ENCODE assay signal across 7 cellular contexts in the genomic region with DNA sequence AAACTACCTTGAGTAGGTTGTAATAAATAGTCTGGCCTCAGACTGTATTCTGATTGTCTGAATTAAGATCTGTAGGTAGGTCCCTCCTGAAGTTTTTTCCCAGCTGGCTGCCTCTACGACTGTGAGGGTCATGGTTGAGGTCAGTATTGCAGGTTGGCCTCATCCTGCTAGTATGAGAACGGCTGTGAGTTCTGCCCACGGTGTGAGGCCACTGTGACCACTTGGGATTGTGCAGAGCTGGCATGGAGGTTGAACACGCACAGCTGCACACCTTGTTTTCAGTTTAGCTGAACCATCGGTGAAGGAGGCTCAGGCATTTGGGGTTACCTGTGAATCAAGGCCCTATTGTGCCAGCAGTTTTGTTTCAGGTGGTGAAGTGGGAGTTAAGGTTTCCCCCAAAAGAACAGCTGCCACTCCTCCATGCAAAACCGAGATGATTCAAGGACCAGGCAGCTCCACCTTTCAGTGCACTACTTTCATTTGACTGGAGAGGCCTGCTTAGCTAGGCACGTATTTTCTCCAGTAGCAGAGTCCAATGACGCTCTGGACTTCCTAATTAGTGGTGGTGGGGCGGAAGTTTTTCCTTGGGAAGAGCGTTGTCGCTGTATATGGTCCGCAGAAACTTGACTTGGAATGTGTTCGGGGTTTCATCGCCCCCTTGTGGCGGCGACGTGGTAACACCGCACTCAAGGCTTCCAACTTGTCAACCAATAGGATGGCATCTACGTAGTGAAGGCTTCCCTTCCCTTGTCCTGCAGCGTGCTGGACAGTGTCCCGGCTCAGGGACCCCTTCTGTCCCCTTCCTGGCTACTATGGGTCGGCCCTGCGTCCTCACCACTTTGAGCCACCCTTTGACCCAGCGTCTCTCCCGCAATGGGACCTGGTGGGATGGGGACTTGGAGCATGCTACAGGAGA. TPM values are rescaled to one million over a fixed set of nuclear protein-coding genes. Genes with fewer than 3 reads are reported as not detected.
DNase-seq lines count a peak whose midpoint lies in the region; ATAC-seq and TF ChIP-seq lines count a peak whose summit lies in the region.

No MANE protein-coding gene starts in this region.

- H3K79me1 ChIP-seq in H9 (ENCODE audit: insufficient read depth, low read depth, low read length, poor library complexity, severe bottlenecking), result no peaks in the 10 kb centered on the region

- no peak overlapping the region for H3K9ac ChIP-seq in H9 (ENCODE audit: extremely low read depth, insufficient read length, low read length)

- TF ChIP-seq CTCF in GM12864 (IDR thresholded peaks at IDR 0.05; ENCODE audit: low read depth, low read length, missing control alignments) (peak; percentile 78), H9 (conservative IDR thresholded peaks at IDR 0.05) (peak; percentile 78)

- no peak overlapping the region for H2AFZ ChIP-seq in H9 (ENCODE audit: low read length)

- CTCF ChIA-PET in activated CD4-positive, alpha-beta T cell treated with anti-CD3 and anti-CD28 coated beads for 36 hours (lab: Charles Lee), result interaction anchor here (0.6 to 2.7 kb wide), 18 partner anchors 8 to 159 kb away, joined by 3 to 15 read pairs (median 6); partner anchors contain the start of genes BRCC3, FUNDC2 and VBP1

- no peak overlapping the region for H3K18ac ChIP-seq in H9 (ENCODE audit: insufficient read length, low read depth, low read length)

- no peak overlapping the region for H4K5ac ChIP-seq in H9 (ENCODE audit: insufficient read length, low read depth, low read length)

- H3K9me3 Mint-ChIP-seq in H9, result peaks cover 47 to 57% of the 10 kb centered on the region in 2 experiments
- no peaks in the 10 kb centered on the region for H3K9me3 Mint-ChIP-seq in activated CD4-positive, alpha-beta T cell treated with anti-CD3 and anti-CD28 coated beads for 36 hours (ENCODE audit: low read depth)

- no peak overlapping the region for H3K56ac ChIP-seq in H9 (ENCODE audit: insufficient read length, low read depth, low read length)

- no peaks in the 10 kb centered on the region for H4K20me1 ChIP-seq in H9 (ENCODE audit: control insufficient read depth, insufficient read depth, insufficient read length)

- no peak overlapping the region for H3K27ac ChIP-seq in H9 (ENCODE audit: insufficient read length, low read depth, low read length)

- POLR2A ChIA-PET in activated CD4-positive, alpha-beta T cell treated with anti-CD3 and anti-CD28 coated beads for 36 hours (lab: Charles Lee), result no interaction called here

- H3K27me3 ChIP-seq in H9 (ENCODE audit: insufficient read depth, low read length), result no peaks in the 10 kb centered on the region

- H2BK12ac ChIP-seq in H9 (ENCODE audit: insufficient read length, low read depth, low read length), result no peak overlapping the region

- peak overlapping the region; percentile 14 for H3K4me2 ChIP-seq in H9 (ENCODE audit: insufficient read depth, insufficient read length, low read length)

- H2BK20ac ChIP-seq in H9 (ENCODE audit: low read depth, low read length, poor library complexity, severe bottlenecking), result no peak overlapping the region

- H3K4me1 Mint-ChIP-seq in H9, result 0 out of 4 replicates have a peak, but pooled peaks cover 0 to 4% of the 10 kb centered on the region in 2 experiments
- H3K4me1 Mint-ChIP-seq in activated CD4-positive, alpha-beta T cell treated with anti-CD3 and anti-CD28 coated beads for 36 hours, result peaks cover 33% of the 10 kb centered on the region

- H2BK5ac ChIP-seq in H9 (ENCODE audit: insufficient read length, low read length), result no peak overlapping the region

- H3K27ac Mint-ChIP-seq in H9, result peak overlapping the region in 1 of 3 experiments; percentile 34; a peak in 2 of 7 replicates
- H3K27ac Mint-ChIP-seq in activated CD4-positive, alpha-beta T cell treated with anti-CD3 and anti-CD28 coated beads for 36 hours, result peak overlapping the region; percentile 25

- peak overlapping the region; percentile 26 for H3K4me3 ChIP-seq in GM12864 (ENCODE audit: low read depth, low read length)

- no peak overlapping the region for H2AK5ac ChIP-seq in H9 (ENCODE audit: insufficient read length, low read length)

- no peak overlapping the region for H3T11ph ChIP-seq in H9 (ENCODE audit: low read length)

- DNase-seq in GM12864 (ENCODE audit: low read depth) (no peak), H9 (peak; percentile 79), NCI-H1092 (lab: John Stamatoyannopoulos, UW) (peak; percentile 20), dermis microvascular lymphatic vessel endothelial cell (ENCODE audit: low read depth in 2 of 2) (peak; percentile 55 to 72), left lobe of liver (ENCODE audit: low spot score) (peak; percentile 71)
- DNase-seq in activated CD4-positive, alpha-beta T cell treated with anti-CD3 and anti-CD28 coated beads for 36 hours, result peak; percentile 63
- DNase-seq in stimulated activated CD4-positive, alpha-beta T cell treated with anti-CD3 and anti-CD28 coated beads, Interleukin-4, amount 100 ng/mL, for 4 hours, result peak; percentile 18 to 40

- H3K4me3 Mint-ChIP-seq in H9, result peak overlapping the region; percentile 32 to 42; a peak in 3 of 5 replicates
- H3K4me3 Mint-ChIP-seq in activated CD4-positive, alpha-beta T cell treated with anti-CD3 and anti-CD28 coated beads for 36 hours, result peak overlapping the region; percentile 21

- no peak overlapping the region for H3K4ac ChIP-seq in H9 (ENCODE audit: low read depth, low read length)

- no peak overlapping the region for H3K14ac ChIP-seq in H9 (ENCODE audit: insufficient read depth, low read length)

- ATAC-seq in activated CD4-positive, alpha-beta T cell treated with anti-CD3 and anti-CD28 coated beads for 36 hours, result peak; percentile 82
- peak; percentile 93 for ATAC-seq in left lobe of liver

- H2BK120ac ChIP-seq in H9 (ENCODE audit: low read depth, low read length, poor library complexity, severe bottlenecking), result no peak overlapping the region

- H3K79me2 ChIP-seq in H9 (ENCODE audit: insufficient read depth, low read length), result no peaks in the 10 kb centered on the region

- no peaks in the 10 kb centered on the region for H3K4me1 ChIP-seq in H9 (ENCODE audit: insufficient read depth, low read length)

- intact Hi-C loops in activated CD4-positive, alpha-beta T cell treated with anti-CD3 and anti-CD28 coated beads for 36 hours (cut with DNase I, micrococcal nuclease), result loop anchor here (1.0 to 2.0 kb wide), 6 partner anchors 14 to 138 kb away; partner anchors contain the start of genes BRCC3 (in 1 of the 2), CMC4 (in 1 of the 2), FUNDC2 (in 1 of the 2) and MTCP1 (in 1 of the 2)

- H4K91ac ChIP-seq in H9 (ENCODE audit: insufficient read length, low read depth, low read length), result no peak overlapping the region

- peaks cover 0 to 23% (median 7%) of the 10 kb centered on the region in 3 experiments; a peak in 4 of 7 replicates for H3K36me3 Mint-ChIP-seq in H9 (ENCODE audit: insufficient read depth in 1 of 3, low read depth in 3 of 3)
- peaks cover 16% of the 10 kb centered on the region for H3K36me3 Mint-ChIP-seq in activated CD4-positive, alpha-beta T cell treated with anti-CD3 and anti-CD28 coated beads for 36 hours (ENCODE audit: low read depth)

- WGBS in H9 (ENCODE audit: extremely low coverage, insufficient read length, low lambda C conversion rate), result no CpG with 5 or more reads among the region's 25 CpGs

- H2BK15ac ChIP-seq in H9 (ENCODE audit: low read depth, low read length), result no peak overlapping the region

- no peaks in the 10 kb centered on the region for H3K27me3 Mint-ChIP-seq in H9 (ENCODE audit: low read depth)
- no peaks in the 10 kb centered on the region for H3K27me3 Mint-ChIP-seq in activated CD4-positive, alpha-beta T cell treated with anti-CD3 and anti-CD28 coated beads for 36 hours

- H4K8ac ChIP-seq in H9 (replicated peaks; ENCODE audit: insufficient read length, low read depth, low read length), result no peak overlapping the region

- no peak overlapping the region for H3K23ac ChIP-seq in H9 (ENCODE audit: insufficient read length, low read depth, low read length)

- H3K23me2 ChIP-seq in H9 (ENCODE audit: insufficient read length, low read depth, low read length, poor library complexity, severe bottlenecking), result no peaks in the 10 kb centered on the region

- H3K9me3 ChIP-seq in H9 (ENCODE audit: control insufficient read depth, low read depth, low read length), result peaks cover 10% of the 10 kb centered on the region

RNA-seq across cellular contexts. Expression of gene CMC4, which starts 13.8 kb away (rescaled TPM):
- total RNA-seq in H9 (2021) (6.2 and 7.2 TPM in 2 replicates), dermis microvascular lymphatic vessel endothelial cell (8.3 and 9.0 TPM in 2 replicates), left lobe of liver (8.3 TPM)
- total RNA-seq in activated CD4-positive, alpha-beta T cell treated with anti-CD3 and anti-CD28 coated beads for 36 hours, result 1 to 10 TPM; 3.8 to 7.6 TPM

RNA-seq across cellular contexts. Expression of gene MTCP1, which starts 13.8 kb away (rescaled TPM):
- 14.3 and 21.4 TPM in 2 replicates for total RNA-seq in H9 (2021)
- 10 to 100 TPM in 1 of 2 experiments, 1 to 10 TPM in 1; 9.3 to 18.1 TPM for total RNA-seq in activated CD4-positive, alpha-beta T cell treated with anti-CD3 and anti-CD28 coated beads for 36 hours
- total RNA-seq in dermis microvascular lymphatic vessel endothelial cell, result 11.5 and 18.4 TPM in 2 replicates
- 15.2 TPM for total RNA-seq in left lobe of liver

RNA-seq across cellular contexts. Expression of gene BRCC3, which starts 14.2 kb away (rescaled TPM):
- total RNA-seq in H9 (2021) (27.3 and 29.1 TPM in 2 replicates), dermis microvascular lymphatic vessel endothelial cell (10.0 and 11.9 TPM in 2 replicates), left lobe of liver (9.5 TPM)
- total RNA-seq in activated CD4-positive, alpha-beta T cell treated with anti-CD3 and anti-CD28 coated beads for 36 hours, result 10 to 100 TPM; 28.1 to 30.3 TPM

RNA-seq across cellular contexts. Expression of gene FUNDC2, which starts 30.5 kb away (rescaled TPM):
- total RNA-seq in H9 (2021) (57.9 and 62.1 TPM in 2 replicates), dermis microvascular lymphatic vessel endothelial cell (39.8 and 76.1 TPM in 2 replicates), left lobe of liver (26.9 TPM)
- 10 to 100 TPM; 83.7 to 86.9 TPM for total RNA-seq in activated CD4-positive, alpha-beta T cell treated with anti-CD3 and anti-CD28 coated beads for 36 hours

RNA-seq across cellular contexts. Expression of gene F8, which starts 34.6 kb away (rescaled TPM):
- total RNA-seq in H9 (2021) (3.1 and 3.4 TPM in 2 replicates), dermis microvascular lymphatic vessel endothelial cell (8.9 and 31.0 TPM in 2 replicates), left lobe of liver (22.6 TPM)
- 1 to 10 TPM; 5.4 to 6.3 TPM for total RNA-seq in activated CD4-positive, alpha-beta T cell treated with anti-CD3 and anti-CD28 coated beads for 36 hours
